11 cellular contexts compared by ENCODE assay signal in the genomic region with DNA sequence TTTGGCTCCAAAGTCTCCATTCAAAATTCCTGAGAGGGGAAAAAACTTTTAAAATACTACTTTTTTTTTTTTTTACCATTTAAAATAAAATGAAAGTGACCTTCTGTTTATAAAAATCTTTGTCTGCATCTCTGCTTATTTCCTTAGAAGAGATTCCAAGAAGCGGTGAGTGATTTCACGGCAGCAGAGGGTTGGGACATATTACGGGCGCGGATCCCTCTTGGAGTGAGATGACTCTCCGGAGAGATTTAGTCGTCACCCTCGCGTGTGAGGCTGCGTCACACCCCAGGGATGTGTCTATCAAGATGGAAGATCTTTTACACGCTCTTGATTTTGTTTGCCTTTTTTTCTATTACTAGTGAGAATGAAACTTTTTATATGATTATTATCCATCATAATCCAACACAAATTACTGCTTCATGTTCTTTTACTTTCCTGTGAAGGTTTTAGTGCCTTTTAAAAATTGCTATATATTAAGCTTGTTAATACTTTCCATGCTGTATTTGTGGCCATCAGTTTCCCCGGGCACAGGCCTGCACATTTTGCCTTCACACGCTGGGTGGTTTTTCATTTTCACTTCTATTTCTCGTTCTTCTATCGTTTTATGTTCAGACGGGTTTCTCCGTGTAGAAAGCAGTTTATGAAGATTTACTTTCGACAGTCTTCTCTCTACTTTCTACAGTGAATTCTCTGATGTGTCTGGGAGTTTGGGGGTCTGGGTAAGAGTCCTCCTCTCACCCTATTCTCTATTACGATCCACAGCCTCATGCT. TPM values are rescaled to one million over a fixed set of nuclear protein-coding genes. Genes with fewer than 3 reads are reported as not detected.
DNase-seq lines count a peak whose midpoint lies in the region; ATAC-seq and TF ChIP-seq lines count a peak whose summit lies in the region.
"Had no signal": no experiment of that assay in that cellular context is flagged by ENCODE, and none has a peak within 500 bp of the region (broad histone marks: within the 10 kb centered on the region; RNA-seq: fewer than 3 reads in every experiment).

No MANE protein-coding gene starts in this region.

- TF ChIP-seq CTCF in right atrium auricular region (IDR thresholded peaks at IDR 0.05) (no peak), uterus (IDR thresholded peaks at IDR 0.05) (no peak), mammary epithelial cell (conservative IDR thresholded peaks at IDR 0.05 in 1 of 2, IDR thresholded peaks at IDR 0.05 in 1 of 2; ENCODE audit: extremely low read depth in 1 of 2, insufficient read depth in 1 of 2, low read depth in 1 of 2, low read length in 2 of 2) (no peak)
- TF ChIP-seq CTCF in activated CD8-positive, alpha-beta T cell treated with anti-CD3 and anti-CD28 coated beads for 36 hours (IDR thresholded peaks at IDR 0.05): no peak

- H3K27me3 Mint-ChIP-seq in activated CD8-positive, alpha-beta T cell treated with anti-CD3 and anti-CD28 coated beads for 36 hours: no peaks in the 10 kb centered on the region
- H3K27me3 Mint-ChIP-seq in memory B cell: no peaks in the 10 kb centered on the region

- no peak overlapping the region for H3K4me2 ChIP-seq in mammary epithelial cell (ENCODE audit: insufficient read depth, low read depth, low read length)
- H3K4me2 ChIP-seq: smooth muscle cell had no signal

- H3K4me1 Mint-ChIP-seq in activated CD8-positive, alpha-beta T cell treated with anti-CD3 and anti-CD28 coated beads for 36 hours (ENCODE audit: low read depth): peaks cover 92% of the 10 kb centered on the region
- peaks cover 40% of the 10 kb centered on the region for H3K4me1 Mint-ChIP-seq in memory B cell

- H3K27ac Mint-ChIP-seq in activated CD8-positive, alpha-beta T cell treated with anti-CD3 and anti-CD28 coated beads for 36 hours: peak overlapping the region; percentile 95
- peak overlapping the region; percentile 63 for H3K27ac Mint-ChIP-seq in memory B cell

- H2AFZ ChIP-seq in mammary epithelial cell (ENCODE audit: low read depth, low read length): no peak overlapping the region

- H3K9me3 ChIP-seq in right atrium auricular region (no peaks in the 10 kb centered on the region), uterus (no peaks in the 10 kb centered on the region), mammary epithelial cell (replicated peaks; ENCODE audit: insufficient read depth, low read length) (no peaks in the 10 kb centered on the region)
- H3K9me3 ChIP-seq: vagina had no signal

- BruUV-seq in mammary epithelial cell (replicated peaks; lab: Mats Ljungman, UMichigan): no TSS peak

- H3K4me1 ChIP-seq in right atrium auricular region (no peaks in the 10 kb centered on the region), uterus (no peaks in the 10 kb centered on the region), mammary epithelial cell (ENCODE audit: insufficient read depth, low read length) (no peaks in the 10 kb centered on the region)

- H3K4me3 Mint-ChIP-seq in activated CD8-positive, alpha-beta T cell treated with anti-CD3 and anti-CD28 coated beads for 36 hours: peak overlapping the region; percentile 13
- no peak overlapping the region for H3K4me3 Mint-ChIP-seq in memory B cell

- no peaks in the 10 kb centered on the region for H3K9me3 Mint-ChIP-seq in activated CD8-positive, alpha-beta T cell treated with anti-CD3 and anti-CD28 coated beads for 36 hours
- no peaks in the 10 kb centered on the region for H3K9me3 Mint-ChIP-seq in memory B cell

- no peaks in the 10 kb centered on the region for H4K20me1 ChIP-seq in mammary epithelial cell (ENCODE audit: insufficient read depth, low read length)

- no peaks in the 10 kb centered on the region for H3K79me2 ChIP-seq in mammary epithelial cell (ENCODE audit: insufficient read depth, low read length)

- in situ Hi-C loops in mammary epithelial cell (cut with MboI; ENCODE audit: low sequenced_read_pairs in 2 of 2): no loop called here

- intact Hi-C loops in Right ventricle myocardium inferior (cut with DNase I): no loop called here
- intact Hi-C loops in activated CD8-positive, alpha-beta T cell treated with anti-CD3 and anti-CD28 coated beads for 36 hours (cut with micrococcal nuclease): loop anchor here (10.0 kb wide), 1 partner anchor 114 kb away; no protein-coding TSS in a partner anchor
- intact Hi-C loops in uterus (cut with DNase I; ENCODE audit: low total_unique reads): no loop called here
- intact Hi-C loops in mammary epithelial cell (cut with micrococcal nuclease): no loop called here

- 93% methylated on average over 19 of the region's 19 CpGs for WGBS in mammary epithelial cell (ENCODE audit: low coverage, missing lambda C conversion rate)

- peaks cover 4 to 5% of the 10 kb centered on the region in 2 donors for H3K27me3 ChIP-seq in right atrium auricular region
- peaks cover 0 to 7% of the 10 kb centered on the region in 2 donors for H3K27me3 ChIP-seq in uterus
- no peaks in the 10 kb centered on the region for H3K27me3 ChIP-seq in mammary epithelial cell (ENCODE audit: insufficient read depth, low read length)
- H3K27me3 ChIP-seq: vagina had no signal

- no peak for TF ChIP-seq POLR2A in uterus (IDR thresholded peaks at IDR 0.05)

- no peak overlapping the region for H3K4me3 ChIP-seq in right atrium auricular region
- H3K4me3 ChIP-seq in uterus: no peak overlapping the region
- H3K4me3 ChIP-seq in mammary epithelial cell (replicated peaks in 1 of 3; ENCODE audit: insufficient read depth in 1 of 3, low read depth in 2 of 3, low read length in 3 of 3): no peak overlapping the region
- H3K4me3 ChIP-seq: smooth muscle cell had no signal

- no peaks in the 10 kb centered on the region for H3K36me3 ChIP-seq in right atrium auricular region
- H3K36me3 ChIP-seq in uterus: no peaks in the 10 kb centered on the region
- H3K36me3 ChIP-seq in mammary epithelial cell (ENCODE audit: insufficient read depth, low read length): no peaks in the 10 kb centered on the region
- H3K36me3 ChIP-seq: vagina had no signal

- H3K27ac ChIP-seq in right atrium auricular region: no peak overlapping the region
- no peak overlapping the region for H3K27ac ChIP-seq in uterus
- H3K27ac ChIP-seq in mammary epithelial cell (ENCODE audit: insufficient read depth, low read depth, low read length): no peak overlapping the region
- H3K27ac ChIP-seq: vagina had no signal

- ATAC-seq in Right ventricle myocardium inferior (no peak), memory B cell (ENCODE audit: low read depth) (no peak)
- no peak for ATAC-seq in activated CD8-positive, alpha-beta T cell treated with anti-CD3 and anti-CD28 coated beads for 36 hours

- POLR2A ChIA-PET in activated CD8-positive, alpha-beta T cell treated with anti-CD3 and anti-CD28 coated beads for 36 hours (lab: Charles Lee): interaction anchor here (0.9 to 1.7 kb wide), 4 partner anchors 9 to 32 kb away, joined by 3 to 6 read pairs (median 3); partner anchors contain the start of gene RUNX3

- H3K36me3 Mint-ChIP-seq in activated CD8-positive, alpha-beta T cell treated with anti-CD3 and anti-CD28 coated beads for 36 hours (ENCODE audit: low read depth): peaks cover 86% of the 10 kb centered on the region
- peaks cover 21% of the 10 kb centered on the region for H3K36me3 Mint-ChIP-seq in memory B cell

- dilution Hi-C loops in mammary epithelial cell (cut with HindIII; ENCODE audit: low sequenced_read_pairs): loop anchor here (10.0 kb wide), 1 partner anchor 64 kb away; no protein-coding TSS in a partner anchor

- DNase-seq in right atrium auricular region (ENCODE audit: low spot score): peak; percentile 75
- no peak for DNase-seq in Right ventricle myocardium inferior (ENCODE audit: missing footprints)
- DNase-seq in activated CD8-positive, alpha-beta T cell treated with anti-CD3 and anti-CD28 coated beads for 36 hours: peak; percentile 63
- DNase-seq in memory B cell (ENCODE audit: low spot score in 2 of 2): no peak
- DNase-seq in uterus: peak; percentile 35 to 54
- DNase-seq in NCI-H2227 treated with DMSO at 0.1 percent for 48 hours (lab: John Stamatoyannopoulos, UW): no peak
- no peak for DNase-seq in mammary epithelial cell
- no peak for DNase-seq in NCI-H146 treated with DMSO at 0.1 percent for 48 hours (lab: John Stamatoyannopoulos, UW; ENCODE audit: unreplicated experiment)

- H3K9ac ChIP-seq in mammary epithelial cell (ENCODE audit: insufficient read depth, low read length): no peak overlapping the region

- CTCF ChIA-PET in activated CD8-positive, alpha-beta T cell treated with anti-CD3 and anti-CD28 coated beads for 36 hours (lab: Charles Lee): no interaction called here
- CTCF ChIA-PET in mammary epithelial cell (lab: Charles Lee; ENCODE audit: low non-redundant PET): no interaction called here

RNA-seq across cellular contexts. Expression of gene RUNX3, which starts 9.7 kb away (rescaled TPM):
- 1 to 10 TPM in 1 of 2 donors, under 1 TPM in 1; 0.48 to 2.3 TPM for total RNA-seq in right atrium auricular region
- 1.8 TPM for total RNA-seq in Right ventricle myocardium inferior
- total RNA-seq in activated CD8-positive, alpha-beta T cell treated with anti-CD3 and anti-CD28 coated beads for 36 hours: 100 to 1,000 TPM; 180 to 183 TPM
- total RNA-seq in uterus: 1 to 10 TPM in 2 of 4 donors, under 1 TPM in 1, not detected in 1; 0.26 to 1.7 (median 1.6) TPM
- 1 to 10 TPM in 1 of 2 donors, under 1 TPM in 1; 0.42 to 2.8 TPM for total RNA-seq in mammary epithelial cell
- polyA plus RNA-seq in mammary epithelial cell: 0.59 TPM
- polyA minus RNA-seq in mammary epithelial cell: 2.0 TPM
- polyA plus RNA-seq: keratinocyte had no signal

Comparison
In these comparisons a context has a peak if more than half of its experiments do, and no peak if none do; other contexts are left out.
1. DNase-seq: peak in right atrium auricular region (single experiment), activated CD8-positive, alpha-beta T cell treated with anti-CD3 and anti-CD28 coated beads for 36 hours (single experiment) and uterus (2 of 2); none in Right ventricle myocardium inferior (single experiment), memory B cell (0 of 2), NCI-H2227 treated with DMSO at 0.1 percent for 48 hours (single experiment), mammary epithelial cell (single experiment) and NCI-H146 treated with DMSO at 0.1 percent for 48 hours (single experiment).
2. RNA of gene RUNX3, which starts 9.7 kb away (total RNA-seq): 180 to 183 TPM in activated CD8-positive, alpha-beta T cell treated with anti-CD3 and anti-CD28 coated beads for 36 hours; 0.42 to 2.8 TPM in mammary epithelial cell, 0.48 to 2.3 TPM in right atrium auricular region, 1.8 TPM in Right ventricle myocardium inferior (single experiment) and 0.26 to 1.7 TPM in uterus; every median in the first group is over 10 times any median in the second.